In genomic region chr9:134134949-134135342, GRCh38 we compare ENCODE assay signal across 8 cellular contexts.
DNase-seq lines count a peak whose midpoint lies in the region; ATAC-seq and TF ChIP-seq lines count a peak whose summit lies in the region.

No MANE protein-coding gene starts in this region.

- H3K36me3 ChIP-seq in KMS-11 (ENCODE audit: insufficient read depth) (no peaks in the 10 kb centered on the region), muscle layer of colon (ENCODE audit: insufficient read depth, low read length) (peaks cover 2% of the 10 kb centered on the region)

- H3K4me3 ChIP-seq in KMS-11 (IDR thresholded peaks at IDR 0.05; ENCODE audit: insufficient read depth, low read depth, low read length) (no peak overlapping the region), muscle layer of colon (ENCODE audit: low read depth in 1 of 2, low read length in 2 of 2) (peak overlapping the region; percentile 88 to 99)

- H3K9ac ChIP-seq in KMS-11 (peak overlapping the region; percentile 98), muscle layer of colon (ENCODE audit: low read length) (peak overlapping the region; percentile 91)

- no peaks in the 10 kb centered on the region for H3K27me3 ChIP-seq in KMS-11 (ENCODE audit: insufficient read depth, low read depth)
- no peaks in the 10 kb centered on the region for H3K27me3 ChIP-seq in muscle layer of colon (ENCODE audit: control insufficient read depth in 1 of 2, insufficient read depth in 2 of 2, low read length in 2 of 2)

- no peak for TF ChIP-seq CTCF in KMS-11 (conservative IDR thresholded peaks at IDR 0.05; ENCODE audit: low read depth, low read length)

- peaks cover 36% of the 10 kb centered on the region for H3K79me2 ChIP-seq in KMS-11 (ENCODE audit: insufficient read depth, low read depth)

- H3K4me2 ChIP-seq in KMS-11 = peak overlapping the region; percentile 98

- peak; percentile 56 for DNase-seq in NCI-H1436 (lab: John Stamatoyannopoulos, UW)
- no peak for DNase-seq in NCI-H1436 treated with DMSO at 0.1 percent for 48 hours (lab: John Stamatoyannopoulos, UW)
- DNase-seq in cerebellar cortex (ENCODE audit: low spot score) = peak; percentile 54
- no peak for DNase-seq in OCI-M2 (lab: John Stamatoyannopoulos, UW; ENCODE audit: unreplicated experiment)

- H3K27ac ChIP-seq in KMS-11 (peak overlapping the region; percentile 96), muscle layer of colon (ENCODE audit: low read depth, low read length) (peak overlapping the region; percentile 93)

- no peaks in the 10 kb centered on the region for H3K9me3 ChIP-seq in muscle layer of colon (ENCODE audit: low read length)

- H4K20me1 ChIP-seq in KMS-11 (ENCODE audit: insufficient read depth) = peaks cover 9% of the 10 kb centered on the region; the same call in 1 of the 2 replicates

- H3K4me1 ChIP-seq in KMS-11 (ENCODE audit: low read depth, poor library complexity, severe bottlenecking) = peaks cover 22% of the 10 kb centered on the region
- H3K4me1 ChIP-seq in muscle layer of colon (ENCODE audit: insufficient read depth, low read length) = peaks cover 39% of the 10 kb centered on the region

- H2AFZ ChIP-seq in KMS-11 (ENCODE audit: low read depth) = peak overlapping the region; percentile 99

- no peak for ATAC-seq in GM19035 (IDR thresholded peaks at IDR 0.05; ENCODE audit: unreplicated experiment)
- ATAC-seq in GM18909 (IDR thresholded peaks at IDR 0.05; ENCODE audit: poor library complexity, unreplicated experiment) = no peak

Comparison
In these comparisons a context has a peak if more than half of its experiments do, and no peak if none do; other contexts are left out.
1. DNase-seq: peak in NCI-H1436 (single experiment) and cerebellar cortex (single experiment); none in NCI-H1436 treated with DMSO at 0.1 percent for 48 hours (single experiment) and OCI-M2 (single experiment).